ENCODE assay signal across 2 cellular contexts in genomic region chr22:20775342-20775895, GRCh38.
TF ChIP-seq lines count a peak whose summit lies in the region.

No MANE protein-coding gene starts in this region.

TF ChIP-seq in K562, 482 proteins besides CTCF, POLR2A, EP300 and RAD21:
- no peak for TF ChIP-seq KLF1 (tag; IDR thresholded peaks at IDR 0.05)
- no peak for TF ChIP-seq ZNF282 (CRISPR knock-in tag; IDR thresholded peaks at IDR 0.05)
- 0 out of 2 replicates have a peak, but pooled peaks have one; percentile 62 for TF ChIP-seq NFXL1 (CRISPR knock-in tag; IDR thresholded peaks at IDR 0.05)
- no peak for TF ChIP-seq RUNX1 (IDR thresholded peaks at IDR 0.05; ENCODE audit: low read depth)
- no peak for TF ChIP-seq ZBTB17 (CRISPR knock-in tag; IDR thresholded peaks at IDR 0.05)
- TF ChIP-seq, protein P1, sequence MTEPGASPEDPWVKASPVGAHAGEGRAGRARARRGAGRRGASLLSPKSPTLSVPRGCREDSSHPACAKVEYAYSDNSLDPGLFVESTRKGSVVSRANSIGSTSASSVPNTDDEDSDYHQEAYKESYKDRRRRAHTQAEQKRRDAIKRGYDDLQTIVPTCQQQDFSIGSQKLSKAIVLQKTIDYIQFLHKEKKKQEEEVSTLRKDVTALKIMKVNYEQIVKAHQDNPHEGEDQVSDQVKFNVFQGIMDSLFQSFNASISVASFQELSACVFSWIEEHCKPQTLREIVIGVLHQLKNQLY (CRISPR knock-in tag; conservative IDR thresholded peaks at IDR 0.05): no peak
- no peak for TF ChIP-seq ESRRB (CRISPR knock-in tag; IDR thresholded peaks at IDR 0.05; ENCODE audit: borderline replicate concordance)
- no peak for TF ChIP-seq ZFP36 (IDR thresholded peaks at IDR 0.05; ENCODE audit: low read depth, low read length, partially characterized antibody)
- TF ChIP-seq, protein P2, sequence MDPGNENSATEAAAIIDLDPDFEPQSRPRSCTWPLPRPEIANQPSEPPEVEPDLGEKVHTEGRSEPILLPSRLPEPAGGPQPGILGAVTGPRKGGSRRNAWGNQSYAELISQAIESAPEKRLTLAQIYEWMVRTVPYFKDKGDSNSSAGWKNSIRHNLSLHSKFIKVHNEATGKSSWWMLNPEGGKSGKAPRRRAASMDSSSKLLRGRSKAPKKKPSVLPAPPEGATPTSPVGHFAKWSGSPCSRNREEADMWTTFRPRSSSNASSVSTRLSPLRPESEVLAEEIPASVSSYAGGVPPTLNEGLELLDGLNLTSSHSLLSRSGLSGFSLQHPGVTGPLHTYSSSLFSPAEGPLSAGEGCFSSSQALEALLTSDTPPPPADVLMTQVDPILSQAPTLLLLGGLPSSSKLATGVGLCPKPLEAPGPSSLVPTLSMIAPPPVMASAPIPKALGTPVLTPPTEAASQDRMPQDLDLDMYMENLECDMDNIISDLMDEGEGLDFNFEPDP (CRISPR knock-in tag; IDR thresholded peaks at IDR 0.05): no peak
- no peak for TF ChIP-seq KHSRP (IDR thresholded peaks at IDR 0.05)
- TF ChIP-seq ZFP1 (CRISPR knock-in tag; IDR thresholded peaks at IDR 0.05): 0 out of 2 replicates have a peak, but pooled peaks have one; percentile 42
- no peak for TF ChIP-seq RNF219 (CRISPR knock-in tag; IDR thresholded peaks at IDR 0.05)
- TF ChIP-seq ZNF436 (CRISPR knock-in tag; IDR thresholded peaks at IDR 0.05): 0 out of 2 replicates have a peak, but pooled peaks have one; percentile 18
- peak; percentile 26; the same call in 1 of the 2 replicates for TF ChIP-seq ZNF134 (CRISPR knock-in tag; conservative IDR thresholded peaks at IDR 0.05)
- TF ChIP-seq THRB (CRISPR knock-in tag; conservative IDR thresholded peaks at IDR 0.05): peak; percentile 67; the same call in 1 of the 2 replicates
- TF ChIP-seq, protein P3, sequence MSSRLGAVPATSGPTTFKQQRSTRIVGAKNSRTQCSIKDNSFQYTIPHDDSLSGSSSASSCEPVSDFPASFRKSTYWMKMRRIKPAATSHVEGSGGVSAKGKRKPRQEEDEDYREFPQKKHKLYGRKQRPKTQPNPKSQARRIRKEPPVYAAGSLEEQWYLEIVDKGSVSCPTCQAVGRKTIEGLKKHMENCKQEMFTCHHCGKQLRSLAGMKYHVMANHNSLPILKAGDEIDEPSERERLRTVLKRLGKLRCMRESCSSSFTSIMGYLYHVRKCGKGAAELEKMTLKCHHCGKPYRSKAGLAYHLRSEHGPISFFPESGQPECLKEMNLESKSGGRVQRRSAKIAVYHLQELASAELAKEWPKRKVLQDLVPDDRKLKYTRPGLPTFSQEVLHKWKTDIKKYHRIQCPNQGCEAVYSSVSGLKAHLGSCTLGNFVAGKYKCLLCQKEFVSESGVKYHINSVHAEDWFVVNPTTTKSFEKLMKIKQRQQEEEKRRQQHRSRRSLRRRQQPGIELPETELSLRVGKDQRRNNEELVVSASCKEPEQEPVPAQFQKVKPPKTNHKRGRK (tag; IDR thresholded peaks at IDR 0.05): peak; percentile 70

TF ChIP-seq in HepG2, 621 proteins besides CTCF, POLR2A, EP300 and RAD21:
- no peak for TF ChIP-seq BATF2 (CRISPR knock-in tag; IDR thresholded peaks at IDR 0.05)
- peak; percentile 49 for TF ChIP-seq RBFOX2 (IDR thresholded peaks at IDR 0.05; ENCODE audit: low read depth, low read length)
- TF ChIP-seq TCF7 (IDR thresholded peaks at IDR 0.05; ENCODE audit: low read depth): no peak
- TF ChIP-seq, protein P4, sequence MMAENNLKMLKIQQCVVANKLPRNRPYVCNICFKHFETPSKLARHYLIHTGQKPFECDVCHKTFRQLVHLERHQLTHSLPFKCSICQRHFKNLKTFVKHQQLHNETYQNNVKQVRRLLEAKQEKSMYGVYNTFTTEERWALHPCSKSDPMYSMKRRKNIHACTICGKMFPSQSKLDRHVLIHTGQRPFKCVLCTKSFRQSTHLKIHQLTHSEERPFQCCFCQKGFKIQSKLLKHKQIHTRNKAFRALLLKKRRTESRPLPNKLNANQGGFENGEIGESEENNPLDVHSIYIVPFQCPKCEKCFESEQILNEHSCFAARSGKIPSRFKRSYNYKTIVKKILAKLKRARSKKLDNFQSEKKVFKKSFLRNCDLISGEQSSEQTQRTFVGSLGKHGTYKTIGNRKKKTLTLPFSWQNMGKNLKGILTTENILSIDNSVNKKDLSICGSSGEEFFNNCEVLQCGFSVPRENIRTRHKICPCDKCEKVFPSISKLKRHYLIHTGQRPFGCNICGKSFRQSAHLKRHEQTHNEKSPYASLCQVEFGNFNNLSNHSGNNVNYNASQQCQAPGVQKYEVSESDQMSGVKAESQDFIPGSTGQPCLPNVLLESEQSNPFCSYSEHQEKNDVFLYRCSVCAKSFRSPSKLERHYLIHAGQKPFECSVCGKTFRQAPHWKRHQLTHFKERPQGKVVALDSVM (CRISPR knock-in tag; IDR thresholded peaks at IDR 0.05): peak; percentile 82; the same call in 1 of the 2 replicates
- TF ChIP-seq KAT7 (CRISPR knock-in tag; IDR thresholded peaks at IDR 0.05; ENCODE audit: borderline replicate concordance): 0 out of 2 replicates have a peak, but pooled peaks have one; percentile 2
- no peak for TF ChIP-seq CREM (IDR thresholded peaks at IDR 0.05)
- TF ChIP-seq CREM (CRISPR knock-in tag; IDR thresholded peaks at IDR 0.05): no peak
- no peak for TF ChIP-seq ZNF83 (CRISPR knock-in tag; IDR thresholded peaks at IDR 0.05; ENCODE audit: borderline replicate concordance)
TF ChIP-seq in HepG2: peak in this region for 3.
